In genomic region chr5:154664869-154665268, GRCh38 we compare ENCODE assay signal across 35 cellular contexts.
"Had no signal": no experiment of that assay in that cellular context is flagged by ENCODE, and none has a peak within 500 bp of the region (broad histone marks: within the 10 kb centered on the region; RNA-seq: fewer than 3 reads in every experiment).

No MANE protein-coding gene starts in this region.

- H3K4me3 Mint-ChIP-seq: activated B cell treated with CpG ODN at 0.5 μM for 24 hours; activated CD4-positive, alpha-beta memory T cell treated with anti-CD3 and anti-CD28 coated beads, Interleukin-2, amount 10 ng/mL, durations not matched to agents 7 days and 5 days; activated CD4-positive, alpha-beta T cell treated with anti-CD3 and anti-CD28 coated beads, Interleukin-2, amount 10 ng/mL, durations not matched to agents 7 days and 5 days; activated CD8-positive, alpha-beta memory T cell treated with anti-CD3 and anti-CD28 coated beads, Interleukin-2, amount 10 ng/mL, durations not matched to agents 7 days and 5 days; activated CD8-positive, alpha-beta T cell treated with anti-CD3 and anti-CD28 coated beads, Interleukin-2, amount 10 ng/mL, durations not matched to agents 7 days and 5 days; activated naive CD4-positive, alpha-beta T cell treated with anti-CD3 and anti-CD28 coated beads for 36 hours; activated naive CD8-positive, alpha-beta T cell treated with anti-CD3 and anti-CD28 coated beads for 36 hours; activated T-cell treated with anti-CD3 and anti-CD28 coated beads, Interleukin-2, amount 50 U/mL, for 4 hours; activated T-cell treated with anti-CD3 and anti-CD28 coated beads, Interleukin-2, amount 50 U/mL, for 72 hours; activated T-helper 1 cell treated with anti-CD3 and anti-CD28 coated beads, Interleukin-12 subunit alpha, Interleukin-12 subunit beta, Interleukin-2, Interleukin-4 antibody, amounts not matched to agents 30 ng/mL and 10 ng/mL and 1 ng/mL, durations not matched to agents 14 hours and 24 hours and 36 hours; activated T-helper 17 cell treated with anti-CD3 and anti-CD28 coated beads, Interleukin-2, amount 50 U/mL, for 72 hours; brain; central memory CD8-positive, alpha-beta T cell; T-helper 1 cell treated with Interleukin-12 subunit alpha and Interleukin-12 subunit beta and Interleukin-4 antibody, amounts not matched to agents 30 μg/mL and 1 μg/mL, for 36 hours; T-helper 2 cell treated with Interferon-gamma antibody and Interleukin-4, amounts not matched to agents 5 μg/mL and 100 μg/mL, for 36 hours had no signal

- H3K27me3 ChIP-seq: ascending aorta, cardiac muscle cell had no signal

- H3K36me3 ChIP-seq: ascending aorta, cardiac muscle cell had no signal

- H3K27ac ChIP-seq: ascending aorta, cardiac muscle cell, VCaP had no signal

- H3K36me3 Mint-ChIP-seq: brain had no signal

- DNase-seq: activated B cell treated with CpG ODN at 0.5 μM for 24 hours; activated CD4-positive, alpha-beta memory T cell treated with anti-CD3 and anti-CD28 coated beads, Interleukin-2, amount 10 ng/mL, durations not matched to agents 7 days and 5 days; activated CD4-positive, alpha-beta T cell treated with anti-CD3 and anti-CD28 coated beads for 48 hours; activated CD4-positive, alpha-beta T cell treated with anti-CD3 and anti-CD28 coated beads, Interleukin-2, amount 10 ng/mL, durations not matched to agents 7 days and 5 days; activated CD4-positive, alpha-beta T cell treated with anti-CD3 and anti-CD28 coated beads, Interleukin-2, amount 50 U/mL, for 48 hours; activated CD4-positive, CD25-positive, alpha-beta regulatory T cell treated with anti-CD3 and anti-CD28 coated beads, Interleukin-2, amount 50 U/mL, for 72 hours; activated CD8-positive, alpha-beta memory T cell treated with anti-CD3 and anti-CD28 coated beads for 24 hours; activated CD8-positive, alpha-beta memory T cell treated with anti-CD3 and anti-CD28 coated beads, Interleukin-2, amount 10 ng/mL, durations not matched to agents 7 days and 5 days; activated CD8-positive, alpha-beta memory T cell treated with anti-CD3 and anti-CD28 coated beads, Interleukin-2, amount 50 U/mL, for 48 hours; activated CD8-positive, alpha-beta T cell treated with anti-CD3 and anti-CD28 coated beads, Interleukin-2, amount 10 ng/mL, durations not matched to agents 7 days and 5 days; activated effector memory CD4-positive, alpha-beta T cell treated with anti-CD3 and anti-CD28 coated beads, Interleukin-2, amount 50 U/mL, for 16 hours; activated gamma-delta T cell treated with Interleukin-2 at 50 U/mL for 16 hours; activated naive CD4-positive, alpha-beta T cell; activated naive CD4-positive, alpha-beta T cell treated with anti-CD3 and anti-CD28 coated beads for 36 hours; activated naive CD4-positive, alpha-beta T cell treated with anti-CD3 and anti-CD28 coated beads, Interleukin-2, amount 50 U/mL, for 16 hours; activated naive CD8-positive, alpha-beta T cell treated with anti-CD3 and anti-CD28 coated beads for 36 hours; activated T-cell treated with anti-CD3 and anti-CD28 coated beads, Interleukin-2, amount 50 U/mL, for 4 hours; activated T-cell treated with anti-CD3 and anti-CD28 coated beads, Interleukin-2, amount 50 U/mL, for 72 hours; amygdala; anterior cingulate cortex; caudate nucleus; cerebellar nuclear complex; T-helper 1 cell; T-helper 2 cell; T-helper 9 cell had no signal

- H3K4me1 Mint-ChIP-seq: activated CD4-positive, alpha-beta memory T cell treated with anti-CD3 and anti-CD28 coated beads, Interleukin-2, amount 10 ng/mL, durations not matched to agents 7 days and 5 days; activated CD4-positive, alpha-beta T cell treated with anti-CD3 and anti-CD28 coated beads, Interleukin-2, amount 10 ng/mL, durations not matched to agents 7 days and 5 days; activated CD8-positive, alpha-beta memory T cell treated with anti-CD3 and anti-CD28 coated beads, Interleukin-2, amount 10 ng/mL, durations not matched to agents 7 days and 5 days; activated naive CD8-positive, alpha-beta T cell treated with anti-CD3 and anti-CD28 coated beads for 36 hours; activated T-helper 17 cell treated with anti-CD3 and anti-CD28 coated beads, Interleukin-2, amount 50 U/mL, for 72 hours; brain; central memory CD8-positive, alpha-beta T cell had no signal

- H3K27ac Mint-ChIP-seq: activated B cell treated with CpG ODN at 0.5 μM for 24 hours; activated CD4-positive, alpha-beta memory T cell treated with anti-CD3 and anti-CD28 coated beads, Interleukin-2, amount 10 ng/mL, durations not matched to agents 7 days and 5 days; activated CD4-positive, alpha-beta T cell treated with anti-CD3 and anti-CD28 coated beads, Interleukin-2, amount 10 ng/mL, durations not matched to agents 7 days and 5 days; activated CD8-positive, alpha-beta memory T cell treated with anti-CD3 and anti-CD28 coated beads, Interleukin-2, amount 10 ng/mL, durations not matched to agents 7 days and 5 days; activated CD8-positive, alpha-beta T cell treated with anti-CD3 and anti-CD28 coated beads, Interleukin-2, amount 10 ng/mL, durations not matched to agents 7 days and 5 days; activated naive CD4-positive, alpha-beta T cell treated with anti-CD3 and anti-CD28 coated beads for 36 hours; activated naive CD4-positive, alpha-beta T cell treated with anti-CD3 and anti-CD28 coated beads, Interleukin-2, amount 50 U/mL, for 72 hours; activated naive CD8-positive, alpha-beta T cell treated with anti-CD3 and anti-CD28 coated beads for 36 hours; activated T-cell treated with anti-CD3 and anti-CD28 coated beads, Interleukin-2, amount 50 U/mL, for 72 hours; activated T-helper 1 cell treated with anti-CD3 and anti-CD28 coated beads, Interleukin-12 subunit alpha, Interleukin-12 subunit beta, Interleukin-2, Interleukin-4 antibody, amounts not matched to agents 30 ng/mL and 10 ng/mL and 1 ng/mL, durations not matched to agents 14 hours and 24 hours and 36 hours; activated T-helper 17 cell treated with anti-CD3 and anti-CD28 coated beads, Interleukin-2, amount 50 U/mL, for 72 hours; brain; T-helper 1 cell treated with Interleukin-12 subunit alpha and Interleukin-12 subunit beta and Interleukin-4 antibody, amounts not matched to agents 30 μg/mL and 1 μg/mL, for 36 hours; T-helper 2 cell treated with Interferon-gamma antibody and Interleukin-4, amounts not matched to agents 5 μg/mL and 100 μg/mL, for 36 hours had no signal

- H3K4me1 ChIP-seq: ascending aorta had no signal

- H3K27me3 Mint-ChIP-seq: activated CD4-positive, alpha-beta memory T cell treated with anti-CD3 and anti-CD28 coated beads, Interleukin-2, amount 10 ng/mL, durations not matched to agents 7 days and 5 days; activated CD4-positive, alpha-beta T cell treated with anti-CD3 and anti-CD28 coated beads, Interleukin-2, amount 10 ng/mL, durations not matched to agents 7 days and 5 days; activated CD8-positive, alpha-beta memory T cell treated with anti-CD3 and anti-CD28 coated beads, Interleukin-2, amount 10 ng/mL, durations not matched to agents 7 days and 5 days; activated naive CD8-positive, alpha-beta T cell treated with anti-CD3 and anti-CD28 coated beads for 36 hours; activated T-helper 17 cell treated with anti-CD3 and anti-CD28 coated beads, Interleukin-2, amount 50 U/mL, for 72 hours; brain; central memory CD8-positive, alpha-beta T cell had no signal

- H3K4me3 ChIP-seq: ascending aorta, cardiac muscle cell had no signal
